In the genomic region with DNA sequence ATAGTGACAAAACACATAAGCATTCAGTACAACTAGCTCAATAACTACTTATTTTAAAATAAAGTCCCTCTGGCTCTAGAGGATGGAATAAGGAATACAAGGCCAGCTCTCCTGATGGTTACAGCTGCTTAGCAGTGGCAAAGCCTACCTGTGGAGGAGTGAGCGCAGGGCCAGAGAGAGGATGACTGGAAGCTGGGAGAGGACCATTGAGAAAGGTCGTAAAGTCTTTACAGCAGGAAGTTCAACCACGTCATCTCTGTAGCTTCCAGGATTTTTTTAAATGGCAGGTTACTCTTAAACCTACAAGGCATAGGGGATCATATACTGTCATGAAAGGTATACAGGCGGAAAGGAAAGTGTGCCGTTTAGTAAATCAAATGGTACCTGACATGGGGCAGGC, we compare ENCODE assay signal across 21 cellular contexts. TPM values are rescaled to one million over a fixed set of nuclear protein-coding genes. Genes with fewer than 3 reads are reported as not detected.
A peak's percentile ranks its signal among the peaks of the same experiment; 100 is the strongest.
DNase-seq lines count a peak whose midpoint lies in the region; ATAC-seq and TF ChIP-seq lines count a peak whose summit lies in the region.
"Had no signal": no experiment of that assay in that cellular context is flagged by ENCODE, and none has a peak within 500 bp of the region (broad histone marks: within the 10 kb centered on the region; RNA-seq: fewer than 3 reads in every experiment).

No MANE protein-coding gene starts in this region.

- H3K9ac ChIP-seq in smooth muscle cell (ENCODE audit: low read depth), result no peak overlapping the region

- H3F3A ChIP-seq in smooth muscle cell (ENCODE audit: low read depth), result peaks cover 11% of the 10 kb centered on the region

- 92% methylated on average over 5 of the region's 5 CpGs for WGBS in smooth muscle cell (ENCODE audit: low lambda C conversion rate)

- DNase-seq in Calu3 (no peak), NCI-H526 (lab: John Stamatoyannopoulos, UW) (peak; percentile 34), left lobe of liver (ENCODE audit: low spot score) (no peak), smooth muscle cell (lab: John Stamatoyannopoulos, UW; ENCODE audit: unreplicated experiment) (no peak)
- no peak for DNase-seq in activated effector memory CD4-positive, alpha-beta T cell treated with Interleukin-2 at 50 U/mL for 16 hours
- DNase-seq: activated CD4-positive, alpha-beta T cell treated with anti-CD3 and anti-CD28 coated beads for 1 hour; activated T-cell treated with anti-CD3 and anti-CD28 coated beads, Interleukin-2, amount 50 U/mL, for 1 hour; CD4-positive, CD25-positive, alpha-beta regulatory T cell; effector memory CD8-positive, alpha-beta T cell; islet precursor cell; lower lobe of right lung; MM.1S; NCI-H1417 treated with DMSO at 0.1 percent for 48 hours; NCI-H2107; SJCRH30; small intestine; T-helper 1 cell had no signal

- H3K27me3 ChIP-seq in smooth muscle cell (ENCODE audit: low read depth), result no peaks in the 10 kb centered on the region
- H3K27me3 ChIP-seq: breast epithelium, SJCRH30 had no signal

- H3K4me3 Mint-ChIP-seq in Calu3 (ENCODE audit: low read depth, unreplicated experiment), result peak overlapping the region; percentile 46
- H3K4me3 Mint-ChIP-seq: CD4-positive, CD25-positive, alpha-beta regulatory T cell; effector memory CD8-positive, alpha-beta T cell had no signal

- H3K36me3 ChIP-seq in smooth muscle cell (ENCODE audit: low read depth), result no peaks in the 10 kb centered on the region
- H3K36me3 ChIP-seq: breast epithelium, lower lobe of right lung, SJCRH30, thoracic aorta had no signal

- H3K27ac ChIP-seq in smooth muscle cell (ENCODE audit: low read depth), result peak overlapping the region; percentile 24
- H3K27ac ChIP-seq: SJCRH30 had no signal

- CTCF ChIA-PET in Calu3 (lab: Charles Lee), result interaction anchor here (0.9 to 2.0 kb wide), 2 partner anchors 9 to 44 kb away, joined by 3 to 6 read pairs; no protein-coding TSS in a partner anchor

- peaks cover 4% of the 10 kb centered on the region for H3K4me1 ChIP-seq in smooth muscle cell (ENCODE audit: low read depth)

- intact Hi-C loops in Calu3 (cut with micrococcal nuclease; ENCODE audit: unreplicated experiment), result no loop called here

- H2AFZ ChIP-seq in smooth muscle cell (ENCODE audit: low read depth), result no peak overlapping the region

- peaks cover 16% of the 10 kb centered on the region for H4K20me1 ChIP-seq in smooth muscle cell (ENCODE audit: low read depth)

- peak overlapping the region; percentile 97 for H3K27ac Mint-ChIP-seq in Calu3 (ENCODE audit: unreplicated experiment)
- H3K27ac Mint-ChIP-seq: CD4-positive, CD25-positive, alpha-beta regulatory T cell had no signal

- no peak overlapping the region for H3K4me3 ChIP-seq in smooth muscle cell
- H3K4me3 ChIP-seq: breast epithelium, lower lobe of right lung, SJCRH30, thoracic aorta had no signal

- H3K36me3 Mint-ChIP-seq in Calu3 (ENCODE audit: insufficient read depth, unreplicated experiment), result peaks cover 93% of the 10 kb centered on the region
- H3K36me3 Mint-ChIP-seq: CD4-positive, CD25-positive, alpha-beta regulatory T cell had no signal

- H3K27me3 Mint-ChIP-seq in Calu3 (ENCODE audit: unreplicated experiment), result no peaks in the 10 kb centered on the region
- H3K27me3 Mint-ChIP-seq: CD4-positive, CD25-positive, alpha-beta regulatory T cell; effector memory CD8-positive, alpha-beta T cell had no signal

- no TSS peak for BruUV-seq in Calu3 (replicated peaks; lab: Mats Ljungman, UMichigan)

- ATAC-seq in left lobe of liver, result peak; percentile 31
- ATAC-seq in HG03175 (IDR thresholded peaks at IDR 0.05; ENCODE audit: unreplicated experiment), result no peak
- ATAC-seq in GM18868 (IDR thresholded peaks at IDR 0.05; ENCODE audit: unreplicated experiment), result no peak
- ATAC-seq: effector memory CD8-positive, alpha-beta T cell; lower lobe of right lung had no signal

- H3K4me2 ChIP-seq in smooth muscle cell, result no peak overlapping the region

- no peaks in the 10 kb centered on the region for H3K9me3 Mint-ChIP-seq in Calu3 (ENCODE audit: low read depth, unreplicated experiment)
- H3K9me3 Mint-ChIP-seq: CD4-positive, CD25-positive, alpha-beta regulatory T cell; effector memory CD8-positive, alpha-beta T cell had no signal

- H3K79me2 ChIP-seq in smooth muscle cell (ENCODE audit: low read depth), result peaks cover 2% of the 10 kb centered on the region

- peaks cover 98% of the 10 kb centered on the region for H3K4me1 Mint-ChIP-seq in Calu3 (ENCODE audit: low read depth, unreplicated experiment)

- H3K9me3 ChIP-seq in smooth muscle cell (replicated peaks; ENCODE audit: low read depth), result no peaks in the 10 kb centered on the region
- H3K9me3 ChIP-seq: breast epithelium, lower lobe of right lung, SJCRH30, thoracic aorta had no signal

- TF ChIP-seq CTCF in Calu3 (IDR thresholded peaks at IDR 0.05; ENCODE audit: unreplicated experiment) (no peak), smooth muscle cell (IDR thresholded peaks at IDR 0.05; ENCODE audit: borderline replicate concordance, insufficient read depth, poor library complexity, severe bottlenecking) (no peak)

RNA-seq across cellular contexts. Expression of a gene that starts 26.3 kb away (rescaled TPM):
- total RNA-seq in Calu3 (2022) (1,439 and 1,638 TPM in 2 replicates), left lobe of liver (102 TPM), smooth muscle cell (13.3 and 14.7 TPM in 2 replicates)
- 32.8 and 56.6 TPM in 2 replicates for polyA plus RNA-seq in smooth muscle cell

Comparison
In these comparisons a context has a peak if more than half of its experiments do, and no peak if none do; other contexts are left out.
1. DNase-seq: peak in NCI-H526 (2 of 2); none in Calu3 (single experiment), left lobe of liver (single experiment), smooth muscle cell (single experiment) and activated effector memory CD4-positive, alpha-beta T cell treated with Interleukin-2 at 50 U/mL for 16 hours (single experiment).
2. RNA of a gene that starts 26.3 kb away (total RNA-seq): 1,439 to 1,638 TPM in Calu3; 102 TPM in left lobe of liver (single experiment) and 13.3 to 14.7 TPM in smooth muscle cell; every median in the first group is over 10 times any median in the second.